ENCODE assay signal across 22 cellular contexts in the genomic region with DNA sequence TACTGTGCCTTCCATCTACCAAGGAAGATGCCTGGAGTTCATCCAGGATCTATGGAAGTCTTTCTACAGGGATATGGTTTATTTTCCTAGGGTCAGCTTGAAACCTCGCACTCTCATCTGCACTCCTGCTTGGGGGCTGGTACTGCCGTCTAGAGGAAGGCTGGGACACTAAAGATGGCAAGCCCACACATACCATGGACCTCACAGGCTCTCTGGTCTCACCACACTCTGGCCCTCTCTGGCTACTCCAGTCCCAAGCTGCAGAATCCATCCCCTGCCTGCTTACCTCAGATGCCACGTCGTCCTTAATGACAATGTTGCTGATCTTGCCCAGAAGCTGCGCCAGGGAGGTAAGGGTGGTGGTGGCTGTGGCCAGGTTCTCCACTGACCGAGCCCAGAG. TPM values are rescaled to one million over a fixed set of nuclear protein-coding genes. Genes with fewer than 3 reads are reported as not detected.
DNase-seq lines count a peak whose midpoint lies in the region; ATAC-seq, FAIRE-seq and TF ChIP-seq lines count a peak whose summit lies in the region.
"Had no signal": no experiment of that assay in that cellular context is flagged by ENCODE, and none has a peak within 500 bp of the region (broad histone marks: within the 10 kb centered on the region; RNA-seq: fewer than 3 reads in every experiment).

No MANE protein-coding gene starts in this region.

- H3K4me1 Mint-ChIP-seq in astrocyte (ENCODE audit: low read depth, unreplicated experiment) = peaks cover 14% of the 10 kb centered on the region

- peaks cover 16% of the 10 kb centered on the region for H3K36me3 ChIP-seq in BJ (ENCODE audit: control insufficient read depth, insufficient read depth, low read length)
- peaks cover 19% of the 10 kb centered on the region for H3K36me3 ChIP-seq in astrocyte (ENCODE audit: insufficient read depth, low read length)
- H3K36me3 ChIP-seq in mesendoderm (ENCODE audit: control insufficient read depth, insufficient read depth, low read length) = peaks cover 3% of the 10 kb centered on the region

- H3K27ac Mint-ChIP-seq in astrocyte (ENCODE audit: unreplicated experiment) = no peak overlapping the region
- H3K27ac Mint-ChIP-seq: activated CD4-positive, alpha-beta T cell treated with anti-CD3 and anti-CD28 coated beads, Interleukin-2, amount 10 ng/mL, durations not matched to agents 24 days and 14 days had no signal

- H3K27me3 Mint-ChIP-seq in astrocyte (ENCODE audit: low read depth, unreplicated experiment) = no peaks in the 10 kb centered on the region
- H3K27me3 Mint-ChIP-seq: activated CD4-positive, alpha-beta T cell treated with anti-CD3 and anti-CD28 coated beads, Interleukin-2, amount 10 ng/mL, durations not matched to agents 24 days and 14 days had no signal

- no peak overlapping the region for H3K56ac ChIP-seq in mesendoderm (ENCODE audit: low read length)

- no peak overlapping the region for H3K18ac ChIP-seq in mesendoderm (ENCODE audit: low read length)

- H3K4me3 Mint-ChIP-seq in astrocyte (ENCODE audit: unreplicated experiment) = no peak overlapping the region
- H3K4me3 Mint-ChIP-seq: activated CD4-positive, alpha-beta T cell treated with anti-CD3 and anti-CD28 coated beads, Interleukin-2, amount 10 ng/mL, durations not matched to agents 24 days and 14 days had no signal

- DNase-seq in BJ (ENCODE audit: low read depth) = no peak
- no peak for DNase-seq in astrocyte (ENCODE audit: low read depth)
- peak; percentile 51 for DNase-seq in mesendoderm
- DNase-seq in hippocampal formation (lab: John Stamatoyannopoulos, UW) = no peak
- DNase-seq in stimulated activated naive CD4-positive, alpha-beta T cell treated with Interleukin-2 at 50 U/mL for 16 hours (lab: John Stamatoyannopoulos, UW) = no peak
- DNase-seq in LoVo (ENCODE audit: low spot score) = no peak
- DNase-seq: activated CD4-positive, alpha-beta T cell treated with anti-CD3 and anti-CD28 coated beads, Interleukin-2, amount 10 ng/mL, durations not matched to agents 24 days and 14 days; activated CD8-positive, alpha-beta memory T cell treated with anti-CD3 and anti-CD28 coated beads, Interleukin-2, amount 50 U/mL, for 48 hours; activated naive CD4-positive, alpha-beta T cell; foreskin fibroblast; left cardiac atrium; NCI-H2081; stimulated activated CD4-positive, alpha-beta T cell treated with anti-CD3 and anti-CD28 coated beads, Interleukin-1b, Interleukin-23, amount 100 ng/mL, for 48 hours; stomach; upper lobe of left lung had no signal

- H3K4me2 ChIP-seq in astrocyte (ENCODE audit: low read length) = no peak overlapping the region
- H3K4me2 ChIP-seq in mesendoderm (ENCODE audit: low read length) = no peak overlapping the region

- no peak overlapping the region for H2AFZ ChIP-seq in astrocyte (ENCODE audit: low read depth, low read length)

- peaks cover 5% of the 10 kb centered on the region for H3K79me2 ChIP-seq in astrocyte (ENCODE audit: insufficient read depth, low read length)
- H3K79me2 ChIP-seq in mesendoderm (ENCODE audit: control insufficient read depth, insufficient read depth, low read length) = no peaks in the 10 kb centered on the region

- H4K20me1 ChIP-seq in astrocyte (ENCODE audit: insufficient read depth, low read length) = peaks cover 28% of the 10 kb centered on the region

- H3K27me3 ChIP-seq in BJ (ENCODE audit: control insufficient read depth, insufficient read depth, low read length) (no peaks in the 10 kb centered on the region), astrocyte (ENCODE audit: insufficient read depth, low read length) (no peaks in the 10 kb centered on the region), mesendoderm (ENCODE audit: insufficient read depth, low read length, poor library complexity) (no peaks in the 10 kb centered on the region)
- H3K27me3 ChIP-seq: ascending aorta, stomach, upper lobe of left lung had no signal

- no peak overlapping the region for H2BK5ac ChIP-seq in mesendoderm (ENCODE audit: low read length)

- POLR2A ChIA-PET in BJ (lab: Charles Lee) = no interaction called here

- peaks cover 6% of the 10 kb centered on the region for H3K79me1 ChIP-seq in mesendoderm (ENCODE audit: low read length)

- no peaks in the 10 kb centered on the region for H3K9me3 Mint-ChIP-seq in astrocyte (ENCODE audit: unreplicated experiment)
- H3K9me3 Mint-ChIP-seq: activated CD4-positive, alpha-beta T cell treated with anti-CD3 and anti-CD28 coated beads, Interleukin-2, amount 10 ng/mL, durations not matched to agents 24 days and 14 days had no signal

- CTCF ChIA-PET in BJ (lab: Yijun Ruan, JAX) = interaction anchor here (0.6 to 2.5 kb wide), 2 partner anchors 21 to 30 kb away, joined by 3 to 6 read pairs; no protein-coding TSS in a partner anchor

- TF ChIP-seq CTCF in BJ (IDR thresholded peaks at IDR 0.05; ENCODE audit: insufficient read depth, low read depth, low read length) (peak; percentile 53), GM12872 (IDR thresholded peaks at IDR 0.05; ENCODE audit: insufficient read depth, low read depth, low read length) (peak; percentile 50; the same call in 2 of the 3 replicates), astrocyte (IDR thresholded peaks at IDR 0.05; ENCODE audit: insufficient read depth, low read depth, low read length) (peak; percentile 28)

- H3K4ac ChIP-seq in mesendoderm (ENCODE audit: low read depth, low read length) = no peak overlapping the region

- H3K9ac ChIP-seq in astrocyte (ENCODE audit: low read length) (no peak overlapping the region), mesendoderm (ENCODE audit: low read length) (no peak overlapping the region)

- H3K23ac ChIP-seq in mesendoderm (ENCODE audit: low read length) = no peak overlapping the region

- H3K9me3 ChIP-seq in astrocyte (ENCODE audit: insufficient read depth, low read depth, low read length) = no peaks in the 10 kb centered on the region
- H3K9me3 ChIP-seq: ascending aorta, stomach, upper lobe of left lung had no signal

- no peak overlapping the region for H2BK120ac ChIP-seq in mesendoderm (ENCODE audit: low read depth, low read length)

- H3K36me3 Mint-ChIP-seq in astrocyte (ENCODE audit: low read depth, unreplicated experiment) = peaks cover 34% of the 10 kb centered on the region

- no peak for FAIRE-seq in astrocyte (lab: Jason Lieb, UNC)
- FAIRE-seq: GM12892 had no signal

- H4K8ac ChIP-seq in mesendoderm (ENCODE audit: low read depth, low read length) = no peak overlapping the region

- peaks cover 7% of the 10 kb centered on the region for H3K4me1 ChIP-seq in astrocyte (ENCODE audit: insufficient read depth, low read length)
- peaks cover 6% of the 10 kb centered on the region for H3K4me1 ChIP-seq in mesendoderm (ENCODE audit: control insufficient read depth, low read depth, low read length)

- H3K27ac ChIP-seq in astrocyte (ENCODE audit: low read depth, low read length) = no peak overlapping the region
- H3K27ac ChIP-seq in mesendoderm (ENCODE audit: low read depth, low read length) = no peak overlapping the region
- H3K27ac ChIP-seq: ascending aorta, stomach, upper lobe of left lung had no signal

- WGBS in mesendoderm (ENCODE audit: extremely low coverage, insufficient coverage, low lambda C conversion rate) = no CpG with 5 or more reads among the region's 6 CpGs

- H2AK5ac ChIP-seq in mesendoderm (ENCODE audit: low read length) = no peak overlapping the region

- H2BK15ac ChIP-seq in mesendoderm (replicated peaks; ENCODE audit: low read depth) = no peak overlapping the region

- H4K5ac ChIP-seq in mesendoderm (ENCODE audit: low read length) = no peak overlapping the region

- no peak for ATAC-seq in HG02852 (IDR thresholded peaks at IDR 0.05; ENCODE audit: unreplicated experiment)
- ATAC-seq: left cardiac atrium had no signal

- H3K4me3 ChIP-seq in BJ (ENCODE audit: low read depth, low read length) (no peak overlapping the region), astrocyte (ENCODE audit: insufficient read depth, low read depth, low read length) (no peak overlapping the region), mesendoderm (ENCODE audit: low read length) (no peak overlapping the region)
- H3K4me3 ChIP-seq: ascending aorta, stomach, upper lobe of left lung had no signal

RNA-seq across cellular contexts. Expression of a gene that starts 2.1 kb away (rescaled TPM):
- polyA plus RNA-seq in BJ (2011; rRNA removed) = 82.8 and 150 TPM in 2 replicates
- 19.0 and 52.6 TPM in 2 replicates for polyA minus RNA-seq in BJ (2011; rRNA and poly(A)+ RNA removed)
- 23.1 and 27.7 TPM in 2 replicates for total RNA-seq in astrocyte
- polyA plus RNA-seq in mesendoderm (2013, experiment 1 of 2) = 33.1 TPM
- 32.1 TPM for polyA plus RNA-seq in mesendoderm (2013, experiment 2 of 2)

RNA-seq across cellular contexts. Expression of a gene that starts 16.8 kb away (rescaled TPM):
- 33.4 and 99.5 TPM in 2 replicates for polyA plus RNA-seq in BJ (2011; rRNA removed)
- polyA minus RNA-seq in BJ (2011; rRNA and poly(A)+ RNA removed) = 25.4 and 32.1 TPM in 2 replicates
- total RNA-seq in astrocyte = 71.5 and 88.2 TPM in 2 replicates
- 28.0 TPM for polyA plus RNA-seq in mesendoderm (2013, experiment 1 of 2)
- polyA plus RNA-seq in mesendoderm (2013, experiment 2 of 2) = 28.6 TPM

RNA-seq across cellular contexts. Expression of a gene that starts 22.1 kb away (rescaled TPM):
- 50.0 and 65.4 TPM in 2 replicates for polyA plus RNA-seq in BJ (2011; rRNA removed)
- polyA minus RNA-seq in BJ (2011; rRNA and poly(A)+ RNA removed) = 25.0 and 43.8 TPM in 2 replicates
- total RNA-seq in astrocyte = 10.3 and 11.7 TPM in 2 replicates
- polyA plus RNA-seq in mesendoderm (2013, experiment 1 of 2) = 26.6 TPM
- 27.3 TPM for polyA plus RNA-seq in mesendoderm (2013, experiment 2 of 2)

RNA-seq across cellular contexts. Expression of a gene that starts 44.3 kb away (rescaled TPM):
- 36.1 and 41.3 TPM in 2 replicates for polyA plus RNA-seq in BJ (2011; rRNA removed)
- polyA minus RNA-seq in BJ (2011; rRNA and poly(A)+ RNA removed) = 29.0 and 47.9 TPM in 2 replicates
- 7.0 and 8.7 TPM in 2 replicates for total RNA-seq in astrocyte
- 103 TPM for polyA plus RNA-seq in mesendoderm (2013, experiment 1 of 2)
- 98.5 TPM for polyA plus RNA-seq in mesendoderm (2013, experiment 2 of 2)

RNA-seq across cellular contexts. Expression of a gene that starts 48.4 kb away (rescaled TPM):
- polyA plus RNA-seq in BJ (2011; rRNA removed) = not detected in 2 replicates
- polyA minus RNA-seq in BJ (2011; rRNA and poly(A)+ RNA removed) = not detected in 2 replicates
- total RNA-seq in astrocyte = not detected in 2 replicates
- polyA plus RNA-seq in mesendoderm (2013, experiment 1 of 2) = not detected
- not detected for polyA plus RNA-seq in mesendoderm (2013, experiment 2 of 2)
- total RNA-seq: activated CD4-positive, alpha-beta T cell treated with anti-CD3 and anti-CD28 coated beads, Interleukin-2, amount 10 ng/mL, durations not matched to agents 24 days and 14 days; ascending aorta; left cardiac atrium; NCI-H460; omental fat pad; RPMI7951 had no signal
